ENCODE assay signal across 8 cellular contexts in genomic region chr6:159789377-159790148, GRCh38. TPM values are rescaled to one million over a fixed set of nuclear protein-coding genes. Genes with fewer than 3 reads are reported as not detected.
DNase-seq lines count a peak whose midpoint lies in the region; ATAC-seq, FAIRE-seq and TF ChIP-seq lines count a peak whose summit lies in the region.

TSS of gene TCP1 (minus strand) at chr6:159789602. CDS start at chr6:159789468, 134 bp downstream.

- no peaks in the 10 kb centered on the region for H3K9me3 Mint-ChIP-seq in T-helper 2 cell treated with Interferon-gamma antibody and Interleukin-4, amounts not matched to agents 5 μg/mL and 100 μg/mL, for 36 hours

- H3K27ac Mint-ChIP-seq in T-helper 2 cell treated with Interferon-gamma antibody and Interleukin-4, amounts not matched to agents 5 μg/mL and 100 μg/mL, for 36 hours, result peak within 1 kb of the TSS; percentile 95

- H3K27ac ChIP-seq in ascending aorta (peak within 1 kb of the TSS; percentile 93 to 98), right atrium auricular region (peak within 1 kb of the TSS; percentile 99), psoas muscle (peak within 1 kb of the TSS; percentile 93)

- peaks cover 72% of the 10 kb centered on the region for H3K36me3 Mint-ChIP-seq in T-helper 2 cell treated with Interferon-gamma antibody and Interleukin-4, amounts not matched to agents 5 μg/mL and 100 μg/mL, for 36 hours (ENCODE audit: low read depth)

- ATAC-seq in GM18502 (IDR thresholded peaks at IDR 0.05; ENCODE audit: poor library complexity, unreplicated experiment), result peak; percentile 73
- ATAC-seq in HG02970 (IDR thresholded peaks at IDR 0.05; ENCODE audit: low FRiP score, unreplicated experiment), result peak; percentile 70
- ATAC-seq in psoas muscle, result peak; percentile 88 to 90 (median 88)

- peak within 1 kb of the TSS; percentile 96 for H3K4me3 Mint-ChIP-seq in T-helper 2 cell treated with Interferon-gamma antibody and Interleukin-4, amounts not matched to agents 5 μg/mL and 100 μg/mL, for 36 hours

- 0 to 1% (median 0%) methylated on average over 63 to 64 of the region's 64 CpGs for WGBS in psoas muscle, 3 donors

- peaks cover 2% of the 10 kb centered on the region for H3K27me3 Mint-ChIP-seq in T-helper 2 cell treated with Interferon-gamma antibody and Interleukin-4, amounts not matched to agents 5 μg/mL and 100 μg/mL, for 36 hours (ENCODE audit: low read depth)

- H3K4me1 Mint-ChIP-seq in T-helper 2 cell treated with Interferon-gamma antibody and Interleukin-4, amounts not matched to agents 5 μg/mL and 100 μg/mL, for 36 hours (ENCODE audit: low read depth), result peaks cover 48% of the 10 kb centered on the region

- intact Hi-C loops in ascending aorta (cut with DNase I) (loop anchor here (1.0 to 5.0 kb wide), 7 partner anchors 27 to 153 kb away; partner anchors contain the start of genes ACAT2 and WTAP), psoas muscle (cut with DNase I) (loop anchor here (2.0 to 10.0 kb wide), 6 partner anchors 42 to 273 kb away; partner anchors contain the start of genes SOD2 (in 2 of the 2) and WTAP (in 1 of the 2))

- peak in 1 of 3 experiments; percentile 7 for TF ChIP-seq CTCF in ascending aorta (IDR thresholded peaks at IDR 0.05)
- TF ChIP-seq CTCF in right atrium auricular region (IDR thresholded peaks at IDR 0.05), result no peak
- no peak for TF ChIP-seq CTCF in psoas muscle (IDR thresholded peaks at IDR 0.05)

- peaks cover 11 to 36% of the 10 kb centered on the region in 2 donors for H3K4me1 ChIP-seq in ascending aorta
- H3K4me1 ChIP-seq in right atrium auricular region, result peaks cover 0 to 48% of the 10 kb centered on the region in 2 donors
- H3K4me1 ChIP-seq in psoas muscle, result peaks cover 32% of the 10 kb centered on the region

- FAIRE-seq in urothelium cell line (lab: Jason Lieb, UNC), result peak; percentile 66

- H3K9me3 ChIP-seq in ascending aorta (no peaks in the 10 kb centered on the region), right atrium auricular region (no peaks in the 10 kb centered on the region), psoas muscle (no peaks in the 10 kb centered on the region)

- H3K4me3 ChIP-seq in ascending aorta, result peak within 1 kb of the TSS; percentile 68 to 85
- peak within 1 kb of the TSS; percentile 92 to 99 for H3K4me3 ChIP-seq in right atrium auricular region
- H3K4me3 ChIP-seq in psoas muscle, result peak within 1 kb of the TSS; percentile 96

- H3K36me3 ChIP-seq in ascending aorta, result peaks cover 7 to 33% of the 10 kb centered on the region in 2 donors
- peaks cover 46% of the 10 kb centered on the region for H3K36me3 ChIP-seq in right atrium auricular region
- peaks cover 4 to 63% of the 10 kb centered on the region in 2 donors for H3K36me3 ChIP-seq in psoas muscle (ENCODE audit: insufficient read depth in 1 of 2, low read depth in 1 of 2)

- DNase-seq in NCI-H1930 (lab: John Stamatoyannopoulos, UW), result peak; percentile 94 to 95
- DNase-seq in T-helper 2 cell treated with Interferon-gamma antibody and Interleukin-4, amounts not matched to agents 5 μg/mL and 100 μg/mL, for 36 hours (ENCODE audit: low spot score), result peak; percentile 100
- peak; percentile 98 to 100 for DNase-seq in ascending aorta (ENCODE audit: low spot score in 2 of 2)
- peak; percentile 100 for DNase-seq in right atrium auricular region (ENCODE audit: low spot score)
- DNase-seq in psoas muscle, result peak; percentile 99 to 100
- DNase-seq in urothelium cell line (ENCODE audit: low spot score), result peak; percentile 94

- H3K27me3 ChIP-seq in ascending aorta, result no peaks in the 10 kb centered on the region
- no peaks in the 10 kb centered on the region for H3K27me3 ChIP-seq in right atrium auricular region
- H3K27me3 ChIP-seq in psoas muscle (ENCODE audit: insufficient read depth in 3 of 3, low read length in 2 of 3), result no peaks in the 10 kb centered on the region

RNA-seq across cellular contexts. Expression of gene TCP1, which starts in this region (rescaled TPM):
- total RNA-seq in ascending aorta (46.7 TPM), right atrium auricular region (100 to 1,000 TPM; 101 to 102 TPM), psoas muscle (100 to 1,000 TPM; 156 to 228 (median 193) TPM)
- polyA plus RNA-seq in psoas muscle, result 100 to 1,000 TPM; 153 to 307 (median 277) TPM

Comparison
In these comparisons a context has a peak if more than half of its experiments do, and no peak if none do; other contexts are left out.
1. Peak in every context shown above with its lines: DNase-seq, ATAC-seq, H3K4me3 ChIP-seq and H3K27ac ChIP-seq.